In the genomic region with DNA sequence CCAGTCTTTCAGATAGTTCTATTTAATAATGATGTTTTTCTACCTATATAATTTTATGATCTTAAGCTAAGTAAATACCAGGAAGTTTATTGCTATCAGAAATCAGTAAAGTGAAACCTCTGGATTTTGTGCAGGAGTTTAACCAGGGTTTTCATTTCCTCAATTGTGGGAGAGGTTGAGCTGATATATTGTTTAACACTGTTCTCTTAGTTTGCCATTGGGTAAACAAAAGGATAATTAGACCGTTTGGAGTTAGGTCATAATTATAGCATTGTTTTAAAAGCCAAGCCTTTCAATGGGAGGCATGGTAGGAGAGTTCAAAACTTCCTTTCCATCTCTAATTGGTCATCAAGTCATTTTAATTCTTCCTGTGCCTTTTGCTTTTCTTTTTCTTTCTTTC, we compare ENCODE assay signal across 23 cellular contexts.
"Had no signal": no experiment of that assay in that cellular context is flagged by ENCODE, and none has a peak within 500 bp of the region (broad histone marks: within the 10 kb centered on the region; RNA-seq: fewer than 3 reads in every experiment).

No MANE protein-coding gene starts in this region.

- H3K9me3 Mint-ChIP-seq: activated naive CD4-positive, alpha-beta T cell treated with anti-CD3 and anti-CD28 coated beads, Interleukin-2, amount 50 U/mL, for 24 hours; activated T-cell treated with anti-CD3 and anti-CD28 coated beads, Interleukin-2, amount 50 U/mL, for 4 hours; dendritic cell treated with granulocyte-macrophage colony-stimulating factor and Interleukin-4, amounts not matched to agents 40 ng/mL and 50 ng/mL, for 4 days; nephron progenitor cell; T-helper 1 cell treated with Interleukin-12 subunit alpha and Interleukin-12 subunit beta and Interleukin-4 antibody, amounts not matched to agents 30 μg/mL and 1 μg/mL, for 36 hours had no signal

- DNase-seq: activated CD4-positive, alpha-beta T cell treated with anti-CD3 and anti-CD28 coated beads, Interleukin-2, amount 50 U/mL, for 1 hour; activated CD4-positive, CD25-positive, alpha-beta regulatory T cell treated with anti-CD3 and anti-CD28 coated beads, Interleukin-2, amount 50 U/mL, for 72 hours; activated CD8-positive, alpha-beta memory T cell treated with anti-CD3 and anti-CD28 coated beads, Interleukin-2, amount 50 U/mL, for 4 hours; activated effector memory CD4-positive, alpha-beta T cell treated with anti-CD3 and anti-CD28 coated beads, Interleukin-2, amount 50 U/mL, for 16 hours; activated T-cell treated with anti-CD3 and anti-CD28 coated beads, Interleukin-2, amount 50 U/mL, for 4 hours; cerebellar nuclear complex; effector memory CD4-positive, alpha-beta T cell; kidney; left ventricle myocardium inferior; mammary epithelial cell; midbrain; nephron progenitor cell; nucleus accumbens; stimulated activated CD4-positive, alpha-beta T cell treated with anti-CD3 and anti-CD28 coated beads, Interleukin-2, amount 100 ng/mL, for 24 hours; stimulated activated naive CD8-positive, alpha-beta T cell treated with anti-CD3 and anti-CD28 coated beads, Interleukin-15, Interleukin-2, amounts not matched to agents 100 U/mL and 50 U/mL, for 24 hours; uterus had no signal

- H3K27me3 ChIP-seq: ascending aorta, right atrium auricular region, tibial nerve, uterus had no signal

- H3K9me3 ChIP-seq: ascending aorta, left ventricle myocardium inferior, right atrium auricular region, tibial nerve, uterus had no signal

- ATAC-seq: activated T-cell treated with anti-CD3 and anti-CD28 coated beads, Interleukin-2, amount 50 U/mL, for 4 hours; stimulated activated naive CD8-positive, alpha-beta T cell treated with anti-CD3 and anti-CD28 coated beads, Interleukin-15, Interleukin-2, amounts not matched to agents 100 U/mL and 50 U/mL, for 24 hours had no signal

- H3K4me3 ChIP-seq: ascending aorta, left ventricle myocardium inferior, right atrium auricular region, tibial nerve, uterus had no signal

- H3K27me3 Mint-ChIP-seq: activated naive CD4-positive, alpha-beta T cell treated with anti-CD3 and anti-CD28 coated beads, Interleukin-2, amount 50 U/mL, for 24 hours; dendritic cell treated with granulocyte-macrophage colony-stimulating factor and Interleukin-4, amounts not matched to agents 40 ng/mL and 50 ng/mL, for 4 days; progenitor cell of endocrine pancreas had no signal

- H3K27ac ChIP-seq: ascending aorta, left ventricle myocardium inferior, right atrium auricular region, tibial nerve, uterus had no signal

- H3K4me3 Mint-ChIP-seq: activated naive CD4-positive, alpha-beta T cell treated with anti-CD3 and anti-CD28 coated beads, Interleukin-2, amount 50 U/mL, for 24 hours; activated T-cell treated with anti-CD3 and anti-CD28 coated beads, Interleukin-2, amount 50 U/mL, for 4 hours; dendritic cell treated with granulocyte-macrophage colony-stimulating factor and Interleukin-4, amounts not matched to agents 40 ng/mL and 50 ng/mL, for 4 days; nephron progenitor cell; T-helper 1 cell treated with Interleukin-12 subunit alpha and Interleukin-12 subunit beta and Interleukin-4 antibody, amounts not matched to agents 30 μg/mL and 1 μg/mL, for 36 hours had no signal

- H3K4me1 ChIP-seq: ascending aorta, left ventricle myocardium inferior, right atrium auricular region, uterus had no signal

- H3K27ac Mint-ChIP-seq: activated naive CD4-positive, alpha-beta T cell treated with anti-CD3 and anti-CD28 coated beads, Interleukin-2, amount 50 U/mL, for 24 hours; dendritic cell treated with granulocyte-macrophage colony-stimulating factor and Interleukin-4, amounts not matched to agents 40 ng/mL and 50 ng/mL, for 4 days; nephron progenitor cell; progenitor cell of endocrine pancreas; T-helper 1 cell treated with Interleukin-12 subunit alpha and Interleukin-12 subunit beta and Interleukin-4 antibody, amounts not matched to agents 30 μg/mL and 1 μg/mL, for 36 hours had no signal

- H3K36me3 ChIP-seq: uterus had no signal
